In the genomic region with DNA sequence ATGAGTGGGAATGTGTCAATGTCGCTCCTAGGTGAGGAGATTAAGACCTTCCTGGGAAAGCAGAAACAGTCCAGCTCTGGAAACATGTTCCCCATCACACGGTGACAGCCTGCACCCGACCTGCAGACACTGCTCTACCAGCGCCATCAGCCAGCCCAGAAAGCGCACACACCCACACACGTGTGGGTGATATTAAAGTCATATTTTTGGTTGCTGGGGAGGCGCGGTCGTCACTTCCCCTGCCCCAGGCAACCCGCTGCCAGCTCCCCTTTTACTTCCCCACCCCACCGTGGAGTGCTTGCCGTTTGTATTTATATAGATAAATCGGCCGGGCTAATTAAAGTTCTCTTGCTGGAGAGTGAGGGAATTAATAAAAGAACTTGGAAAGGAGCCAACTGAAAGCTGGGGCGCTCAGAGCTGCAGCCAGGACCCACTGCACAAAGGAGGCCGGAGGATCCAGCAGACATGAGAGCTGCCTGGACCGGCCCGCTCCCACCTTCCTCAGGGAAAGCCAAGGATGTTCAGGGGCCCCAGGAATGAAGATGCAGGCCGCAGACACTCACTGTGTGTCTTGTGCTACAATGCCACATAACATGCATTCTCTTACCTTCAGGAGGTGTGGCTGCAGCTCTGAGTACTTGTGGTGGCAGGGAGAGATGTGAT, we compare ENCODE assay signal across 17 cellular contexts.
DNase-seq lines count a peak whose midpoint lies in the region; ATAC-seq lines count a peak whose summit lies in the region.
"Had no signal": no experiment of that assay in that cellular context is flagged by ENCODE, and none has a peak within 500 bp of the region (broad histone marks: within the 10 kb centered on the region; RNA-seq: fewer than 3 reads in every experiment).

No MANE protein-coding gene starts in this region.

- H3K4me1 ChIP-seq in BLaER1 treated with 17β-estradiol and CSF1 and Interleukin-3, amounts not matched to agents 10 nM and 100 nM = peaks cover 37 to 66% (median 42%) of the 10 kb centered on the region in 10 experiments
- H3K4me1 ChIP-seq: Caco-2 had no signal

- peak; percentile 2 for ATAC-seq in left ventricle myocardium superior
- ATAC-seq: activated CD8-positive, alpha-beta T cell treated with anti-CD3 and anti-CD28 coated beads, Interleukin-2, amount 10 ng/mL, durations not matched to agents 7 days and 5 days; naive thymus-derived CD8-positive, alpha-beta T cell; sciatic nerve had no signal

- H3K27ac ChIP-seq in BLaER1 treated with 17β-estradiol and CSF1 and Interleukin-3, amounts not matched to agents 10 nM and 100 nM = no peak overlapping the region
- H3K27ac ChIP-seq: ovary had no signal

- H3K27me3 ChIP-seq in BLaER1 treated with 17β-estradiol and CSF1 and Interleukin-3, amounts not matched to agents 10 nM and 100 nM = no peaks in the 10 kb centered on the region
- H3K27me3 ChIP-seq: ovary had no signal

- intact Hi-C loops in left ventricle myocardium superior (cut with micrococcal nuclease) = no loop called here

- peak overlapping the region in 8 of 11 experiments; percentile 15 to 73 (median 44); a peak in 15 of 22 replicates for H3K4me2 ChIP-seq in BLaER1 treated with 17β-estradiol and CSF1 and Interleukin-3, amounts not matched to agents 10 nM and 100 nM

- H3K36me3 ChIP-seq in BLaER1 treated with 17β-estradiol and CSF1 and Interleukin-3, amounts not matched to agents 10 nM and 100 nM = no peaks in the 10 kb centered on the region
- H3K36me3 ChIP-seq: ovary had no signal

- H3K9ac ChIP-seq in BLaER1 treated with 17β-estradiol and CSF1 and Interleukin-3, amounts not matched to agents 10 nM and 100 nM = no peak overlapping the region

- no peaks in the 10 kb centered on the region for H3K9me3 ChIP-seq in BLaER1 treated with 17β-estradiol and CSF1 and Interleukin-3, amounts not matched to agents 10 nM and 100 nM (replicated peaks in 1 of 11)
- H3K9me3 ChIP-seq: Caco-2, ovary had no signal

- H4K20me1 ChIP-seq in BLaER1 treated with 17β-estradiol and CSF1 and Interleukin-3, amounts not matched to agents 10 nM and 100 nM = no peaks in the 10 kb centered on the region; a peak in 1 of 22 replicates

- DNase-seq in NCI-H1105 treated with DMSO at 0.1 percent for 48 hours (lab: John Stamatoyannopoulos, UW) (peak; percentile 20), NCI-H1105 (lab: John Stamatoyannopoulos, UW) (no peak), NCI-H82 treated with DMSO at 0.1 percent for 48 hours (lab: John Stamatoyannopoulos, UW; ENCODE audit: unreplicated experiment) (peak; percentile 14), left ventricle myocardium superior (no peak), NCI-H1694 treated with DMSO at 0.1 percent for 48 hours (lab: John Stamatoyannopoulos, UW) (no peak), HuH-7 (ENCODE audit: low spot score) (no peak), H4 (ENCODE audit: low spot score) (no peak)
- DNase-seq: activated CD4-positive, alpha-beta T cell treated with anti-CD3 and anti-CD28 coated beads for 1 hour; activated CD8-positive, alpha-beta T cell treated with anti-CD3 and anti-CD28 coated beads, Interleukin-2, amount 10 ng/mL, durations not matched to agents 7 days and 5 days; AML-193; Caco-2; naive thymus-derived CD8-positive, alpha-beta T cell; NCI-H1436 treated with DMSO at 0.1 percent for 48 hours; ovary; stimulated activated CD8-positive, alpha-beta memory T cell treated with anti-CD3 and anti-CD28 coated beads, Interleukin-4, amount 100 ng/mL, for 48 hours had no signal

- H3K4me3 ChIP-seq in BLaER1 treated with 17β-estradiol and CSF1 and Interleukin-3, amounts not matched to agents 10 nM and 100 nM = no peak overlapping the region
- H3K4me3 ChIP-seq: ovary had no signal

Comparison
In these comparisons a context has a peak if more than half of its experiments do, and no peak if none do; other contexts are left out.
1. DNase-seq: peak in NCI-H1105 treated with DMSO at 0.1 percent for 48 hours (single experiment) and NCI-H82 treated with DMSO at 0.1 percent for 48 hours (single experiment); none in NCI-H1105 (single experiment), left ventricle myocardium superior (single experiment), NCI-H1694 treated with DMSO at 0.1 percent for 48 hours (single experiment), HuH-7 (single experiment) and H4 (single experiment).